24 cellular contexts compared by ENCODE assay signal in genomic region chr9:80787636-80788035, GRCh38.
"Had no signal": no experiment of that assay in that cellular context is flagged by ENCODE, and none has a peak within 500 bp of the region (broad histone marks: within the 10 kb centered on the region; RNA-seq: fewer than 3 reads in every experiment).

No MANE protein-coding gene starts in this region.

- H3K9me3 ChIP-seq: gastroesophageal sphincter, ovary, sigmoid colon, thoracic aorta, uterus had no signal

- H3K36me3 ChIP-seq: gastroesophageal sphincter, ovary, sigmoid colon, thoracic aorta, uterus had no signal

- H3K4me1 ChIP-seq: uterus had no signal

- H3K4me3 ChIP-seq: gastroesophageal sphincter, ovary, sigmoid colon, thoracic aorta, uterus had no signal

- DNase-seq: activated CD4-positive, alpha-beta T cell treated with anti-CD3 and anti-CD28 coated beads for 4 hours; activated CD4-positive, alpha-beta T cell treated with anti-CD3 and anti-CD28 coated beads, Interleukin-2, amount 50 U/mL, for 4 hours; activated CD4-positive, CD25-positive, alpha-beta regulatory T cell; activated effector memory CD4-positive, alpha-beta T cell treated with Interleukin-2 at 50 U/mL for 16 hours; activated naive CD4-positive, alpha-beta T cell treated with Interleukin-2 at 50 U/mL for 16 hours; activated T-cell treated with anti-CD3 and anti-CD28 coated beads for 4 hours; activated T-cell treated with anti-CD3 and anti-CD28 coated beads, Interleukin-2, amount 50 U/mL, for 72 hours; anterior cingulate cortex; dermis blood vessel endothelial cell; effector CD4-positive, alpha-beta T cell; erythroblast; hypothalamus; immature natural killer cell; midbrain; naive thymus-derived CD4-positive, alpha-beta T cell; ovary; retina; sigmoid colon; small intestine; stimulated activated CD4-positive, alpha-beta T cell treated with anti-CD3 and anti-CD28 coated beads, Interleukin-4, amount 100 ng/mL, for 24 hours; uterus had no signal

- ATAC-seq: activated T-cell treated with anti-CD3 and anti-CD28 coated beads, Interleukin-2, amount 50 U/mL, for 72 hours; gastroesophageal sphincter; naive thymus-derived CD4-positive, alpha-beta T cell; stimulated activated effector memory CD8-positive, alpha-beta T cell treated with anti-CD3 and anti-CD28 coated beads, Interleukin-12 subunit alpha, Interleukin-12 subunit beta, amount 100 ng/mL, for 72 hours had no signal

- H3K27ac ChIP-seq: gastroesophageal sphincter, ovary, sigmoid colon, thoracic aorta, uterus had no signal

- H3K27me3 ChIP-seq: gastroesophageal sphincter, ovary, sigmoid colon, uterus had no signal
